In genomic region chr10:14665865-14666857, GRCh38 we compare ENCODE assay signal across 18 cellular contexts.
DNase-seq lines count a peak whose midpoint lies in the region; ATAC-seq, FAIRE-seq and TF ChIP-seq lines count a peak whose summit lies in the region.
"Had no signal": no experiment of that assay in that cellular context is flagged by ENCODE, and none has a peak within 500 bp of the region (broad histone marks: within the 10 kb centered on the region; RNA-seq: fewer than 3 reads in every experiment).

No MANE protein-coding gene starts in this region.

- no peak overlapping the region for H3K27ac ChIP-seq in HCT116 (ENCODE audit: low read depth, low read length)
- H3K27ac ChIP-seq in K562 (ENCODE audit: extremely low read depth, low read depth, low read length), result no peak overlapping the region
- H3K27ac ChIP-seq: heart left ventricle had no signal

- DNase-seq in activated naive CD4-positive, alpha-beta T cell treated with anti-CD3 and anti-CD28 coated beads, Interleukin-2, amount 50 U/mL, for 16 hours, result no peak
- no peak for DNase-seq in HCT116 (ENCODE audit: low read depth, low spot score)
- DNase-seq in K562 (ENCODE audit: extremely low read depth in 1 of 4, low spot score in 3 of 4), result no peak
- DNase-seq in stimulated activated effector memory CD8-positive, alpha-beta T cell treated with anti-CD3 and anti-CD28 coated beads, Interleukin-12 subunit alpha, Interleukin-12 subunit beta, amount 100 ng/mL, for 72 hours (ENCODE audit: low spot score in 2 of 2), result no peak
- DNase-seq in NCI-H345 treated with DMSO at 0.1 percent for 48 hours (lab: John Stamatoyannopoulos, UW; ENCODE audit: unreplicated experiment), result no peak
- no peak for DNase-seq in Caco-2
- DNase-seq: activated effector memory CD4-positive, alpha-beta T cell treated with Interleukin-2 at 50 U/mL for 16 hours; CD8-positive, alpha-beta T cell; DMS79; heart left ventricle; KG1; nucleus accumbens; retina; stimulated activated CD4-positive, alpha-beta T cell treated with anti-CD3 and anti-CD28 coated beads, Interleukin-12 subunit alpha, Interleukin-12 subunit beta, amount 100 ng/mL, for 4 hours had no signal

- peaks cover 10% of the 10 kb centered on the region for H3K36me3 Mint-ChIP-seq in activated naive CD4-positive, alpha-beta T cell treated with anti-CD3 and anti-CD28 coated beads, Interleukin-2, amount 50 U/mL, for 24 hours
- peaks cover 6% of the 10 kb centered on the region for H3K36me3 Mint-ChIP-seq in stimulated activated effector memory CD8-positive, alpha-beta T cell treated with anti-CD3 and anti-CD28 coated beads, Interleukin-12 subunit alpha, Interleukin-12 subunit beta, amount 100 ng/mL, for 72 hours
- H3K36me3 Mint-ChIP-seq in Caco-2 (ENCODE audit: insufficient read depth, unreplicated experiment), result no peaks in the 10 kb centered on the region
- H3K36me3 Mint-ChIP-seq: CD8-positive, alpha-beta T cell; WTC11 had no signal

- TF ChIP-seq RAD21 in HCT116 (IDR thresholded peaks at IDR 0.05; ENCODE audit: low read depth) (no peak), K562 (CRISPR knock-in tag; conservative IDR thresholded peaks at IDR 0.05 in 1 of 2, IDR thresholded peaks at IDR 0.05 in 1 of 2) (no peak)

- H2AFZ ChIP-seq in HCT116 (ENCODE audit: low read depth, low read length, poor library complexity, severe bottlenecking) (no peak overlapping the region), K562 (ENCODE audit: low read depth, low read length) (no peak overlapping the region)

- H3K4me1 ChIP-seq in HCT116 (ENCODE audit: control insufficient read depth in 1 of 2, insufficient read depth in 2 of 2, low read length in 2 of 2), result 0 out of 4 replicates have a peak, but pooled peaks cover 0 to 2% of the 10 kb centered on the region in 2 experiments
- H3K4me1 ChIP-seq in K562 (replicated peaks in 1 of 2; ENCODE audit: control insufficient read depth in 2 of 2, insufficient read depth in 2 of 2, low read length in 2 of 2), result no peaks in the 10 kb centered on the region
- H3K4me1 ChIP-seq in Caco-2, result peaks cover 19% of the 10 kb centered on the region

- peak overlapping the region; percentile 21 for H3K27ac Mint-ChIP-seq in activated naive CD4-positive, alpha-beta T cell treated with anti-CD3 and anti-CD28 coated beads, Interleukin-2, amount 50 U/mL, for 24 hours
- H3K27ac Mint-ChIP-seq in stimulated activated effector memory CD8-positive, alpha-beta T cell treated with anti-CD3 and anti-CD28 coated beads, Interleukin-12 subunit alpha, Interleukin-12 subunit beta, amount 100 ng/mL, for 72 hours, result peak overlapping the region; percentile 20
- no peak overlapping the region for H3K27ac Mint-ChIP-seq in Caco-2 (ENCODE audit: unreplicated experiment)
- H3K27ac Mint-ChIP-seq: CD8-positive, alpha-beta T cell; WTC11 had no signal

- H3K27me3 Mint-ChIP-seq in activated naive CD4-positive, alpha-beta T cell treated with anti-CD3 and anti-CD28 coated beads, Interleukin-2, amount 50 U/mL, for 24 hours, result no peaks in the 10 kb centered on the region
- H3K27me3 Mint-ChIP-seq in Caco-2 (ENCODE audit: insufficient read depth, unreplicated experiment), result no peaks in the 10 kb centered on the region

- H3K79me2 ChIP-seq in HCT116 (ENCODE audit: insufficient read depth, low read length) (no peaks in the 10 kb centered on the region), K562 (ENCODE audit: control insufficient read depth, insufficient read depth, low read length) (no peaks in the 10 kb centered on the region)

- H4K20me1 ChIP-seq in HCT116 (ENCODE audit: insufficient read depth), result no peaks in the 10 kb centered on the region
- no peaks in the 10 kb centered on the region for H4K20me1 ChIP-seq in K562 (replicated peaks; ENCODE audit: control insufficient read depth, insufficient read depth, low read length)

- TF ChIP-seq POLR2A in HCT116 (IDR thresholded peaks at IDR 0.05; ENCODE audit: borderline replicate concordance, extremely low read depth, insufficient read depth, insufficient read length) (no peak), K562 (conservative IDR thresholded peaks at IDR 0.05) (no peak)

- H3K9me1 ChIP-seq in K562 (ENCODE audit: control insufficient read depth, insufficient read depth, low read length), result no peaks in the 10 kb centered on the region

- POLR2A ChIA-PET in HCT116 (lab: Charles Lee) (no interaction called here), K562 (lab: Yijun Ruan, JAX) (no interaction called here), Caco-2 (lab: Charles Lee) (no interaction called here)

- H3K4me2 ChIP-seq in HCT116 (ENCODE audit: low read length) (no peak overlapping the region), K562 (ENCODE audit: insufficient read depth, low read length) (no peak overlapping the region)

- CTCF ChIA-PET in HCT116 (lab: Charles Lee), result no interaction called here
- CTCF ChIA-PET in K562 (lab: Yijun Ruan, JAX; ENCODE audit: low intra/inter-chr PET ratio), result no interaction called here
- CTCF ChIA-PET in Caco-2 (lab: Charles Lee), result no interaction called here

- WGBS in K562 (ENCODE audit: insufficient coverage, low coverage, missing lambda C conversion rate), result 2% methylated on average over 6 of the region's 6 CpGs

- H3K36me3 ChIP-seq in HCT116 (ENCODE audit: control insufficient read depth in 1 of 2, insufficient read depth in 2 of 2, low read length in 2 of 2), result no peaks in the 10 kb centered on the region
- no peaks in the 10 kb centered on the region for H3K36me3 ChIP-seq in K562 (ENCODE audit: control insufficient read depth, insufficient read depth, low read length)
- H3K36me3 ChIP-seq in Caco-2 (ENCODE audit: control insufficient read depth, insufficient read depth, low read length), result no peaks in the 10 kb centered on the region
- H3K36me3 ChIP-seq: heart left ventricle had no signal

- RAD21 ChIA-PET in HCT116 (lab: Charles Lee; ENCODE audit: low non-redundant PET in 1 of 2, low total read pairs in 2 of 2, uncharacterized antibody in 2 of 2, unreplicated experiment in 2 of 2), result no interaction called here

- FAIRE-seq in K562 (lab: Jason Lieb, UNC), result no peak
- FAIRE-seq: astrocyte had no signal

- H3K9ac ChIP-seq in HCT116 (ENCODE audit: low read length) (no peak overlapping the region), K562 (ENCODE audit: insufficient read depth in 1 of 2, low read depth in 2 of 2, low read length in 2 of 2) (no peak overlapping the region)

- no peaks in the 10 kb centered on the region for H3K9me2 ChIP-seq in HCT116 (ENCODE audit: insufficient read depth)

- ATAC-seq in HCT116, result no peak
- no peak for ATAC-seq in K562
- ATAC-seq in stimulated activated effector memory CD8-positive, alpha-beta T cell treated with anti-CD3 and anti-CD28 coated beads, Interleukin-12 subunit alpha, Interleukin-12 subunit beta, amount 100 ng/mL, for 72 hours, result no peak
- ATAC-seq: CD8-positive, alpha-beta T cell; WTC11 had no signal

- no peak for TF ChIP-seq CTCF in HCT116 (IDR thresholded peaks at IDR 0.05 in 2 of 3, conservative IDR thresholded peaks at IDR 0.05 in 1 of 3; ENCODE audit: borderline replicate concordance in 1 of 3, insufficient read depth in 1 of 3, low read depth in 2 of 3, low read length in 2 of 3)
- TF ChIP-seq CTCF in K562 (IDR thresholded peaks at IDR 0.05 in 2 of 3, conservative IDR thresholded peaks at IDR 0.05 in 1 of 3; ENCODE audit: insufficient read depth in 2 of 3, low read depth in 1 of 3, low read length in 3 of 3), result no peak
- no peak for TF ChIP-seq CTCF in Caco-2 (IDR thresholded peaks at IDR 0.05; ENCODE audit: insufficient read depth in 1 of 2, low read depth in 1 of 2, low read length in 1 of 2, severe bottlenecking in 1 of 2, unreplicated experiment in 1 of 2)

- no peak for TF ChIP-seq EP300 in K562 (IDR thresholded peaks at IDR 0.05; ENCODE audit: low read length)

- H3K27me3 ChIP-seq in HCT116 (ENCODE audit: insufficient read depth, low read length) (no peaks in the 10 kb centered on the region), K562 (ENCODE audit: control insufficient read depth in 2 of 2, insufficient read depth in 2 of 2, low read length in 2 of 2) (0 out of 5 replicates have a peak, but pooled peaks cover 0 to 4% of the 10 kb centered on the region in 2 experiments), Caco-2 (replicated peaks; ENCODE audit: control insufficient read depth, insufficient read depth, low read length) (no peaks in the 10 kb centered on the region)
- H3K27me3 ChIP-seq: heart left ventricle had no signal

- H3K9me3 ChIP-seq in HCT116 (ENCODE audit: control insufficient read depth in 1 of 2, insufficient read depth in 1 of 2, low read depth in 1 of 2, low read length in 2 of 2), result no peaks in the 10 kb centered on the region
- 0 out of 2 replicates have a peak, but pooled peaks cover 2% of the 10 kb centered on the region for H3K9me3 ChIP-seq in K562 (replicated peaks; ENCODE audit: control insufficient read depth, insufficient read depth, low read depth, low read length)
- H3K9me3 ChIP-seq in Caco-2, result 0 out of 2 replicates have a peak, but pooled peaks cover 3% of the 10 kb centered on the region

- H3K9me3 Mint-ChIP-seq in activated naive CD4-positive, alpha-beta T cell treated with anti-CD3 and anti-CD28 coated beads, Interleukin-2, amount 50 U/mL, for 24 hours, result peaks cover 10% of the 10 kb centered on the region
- peaks cover 11% of the 10 kb centered on the region for H3K9me3 Mint-ChIP-seq in stimulated activated effector memory CD8-positive, alpha-beta T cell treated with anti-CD3 and anti-CD28 coated beads, Interleukin-12 subunit alpha, Interleukin-12 subunit beta, amount 100 ng/mL, for 72 hours
- H3K9me3 Mint-ChIP-seq in Caco-2 (ENCODE audit: unreplicated experiment), result peaks cover 49% of the 10 kb centered on the region

- H3K4me3 ChIP-seq in HCT116 (replicated peaks in 1 of 2; ENCODE audit: low read depth in 1 of 2, low read length in 2 of 2) (no peak overlapping the region), K562 (no peak overlapping the region), Caco-2 (ENCODE audit: low read depth, low read length) (no peak overlapping the region)
- H3K4me3 ChIP-seq: heart left ventricle, lung had no signal

- intact Hi-C loops in HCT116 (cut with micrococcal nuclease) (no loop called here), K562 (cut with micrococcal nuclease) (no loop called here), Caco-2 (cut with micrococcal nuclease; ENCODE audit: unreplicated experiment) (no loop called here)

- no TSS peak for BruUV-seq in HCT116 (replicated peaks; lab: Mats Ljungman, UMichigan)
- no TSS peak for BruUV-seq in K562 (replicated peaks; lab: Mats Ljungman, UMichigan)
- BruUV-seq in Caco-2 (replicated peaks; lab: Mats Ljungman, UMichigan), result no TSS peak

- H3K4me3 Mint-ChIP-seq in activated naive CD4-positive, alpha-beta T cell treated with anti-CD3 and anti-CD28 coated beads, Interleukin-2, amount 50 U/mL, for 24 hours, result no peak overlapping the region
- no peak overlapping the region for H3K4me3 Mint-ChIP-seq in stimulated activated effector memory CD8-positive, alpha-beta T cell treated with anti-CD3 and anti-CD28 coated beads, Interleukin-12 subunit alpha, Interleukin-12 subunit beta, amount 100 ng/mL, for 72 hours
- H3K4me3 Mint-ChIP-seq in Caco-2 (ENCODE audit: unreplicated experiment), result no peak overlapping the region
- H3K4me3 Mint-ChIP-seq: CD8-positive, alpha-beta T cell; WTC11 had no signal

- in situ Hi-C loops in K562 (cut with MboI), result no loop called here

- peaks cover 72% of the 10 kb centered on the region for H3K4me1 Mint-ChIP-seq in activated naive CD4-positive, alpha-beta T cell treated with anti-CD3 and anti-CD28 coated beads, Interleukin-2, amount 50 U/mL, for 24 hours
- H3K4me1 Mint-ChIP-seq in stimulated activated effector memory CD8-positive, alpha-beta T cell treated with anti-CD3 and anti-CD28 coated beads, Interleukin-12 subunit alpha, Interleukin-12 subunit beta, amount 100 ng/mL, for 72 hours, result peaks cover 64% of the 10 kb centered on the region
- peaks cover 14% of the 10 kb centered on the region for H3K4me1 Mint-ChIP-seq in Caco-2 (ENCODE audit: low read depth, unreplicated experiment)
